In genomic region chr12:112381898-112382796, GRCh38 we compare ENCODE assay signal across 8 cellular contexts. TPM values are rescaled to one million over a fixed set of nuclear protein-coding genes. Genes with fewer than 3 reads are reported as not detected.
A peak's percentile ranks its signal among the peaks of the same experiment; 100 is the strongest.
DNase-seq lines count a peak whose midpoint lies in the region; ATAC-seq, FAIRE-seq and TF ChIP-seq lines count a peak whose summit lies in the region.

A gene with protein sequence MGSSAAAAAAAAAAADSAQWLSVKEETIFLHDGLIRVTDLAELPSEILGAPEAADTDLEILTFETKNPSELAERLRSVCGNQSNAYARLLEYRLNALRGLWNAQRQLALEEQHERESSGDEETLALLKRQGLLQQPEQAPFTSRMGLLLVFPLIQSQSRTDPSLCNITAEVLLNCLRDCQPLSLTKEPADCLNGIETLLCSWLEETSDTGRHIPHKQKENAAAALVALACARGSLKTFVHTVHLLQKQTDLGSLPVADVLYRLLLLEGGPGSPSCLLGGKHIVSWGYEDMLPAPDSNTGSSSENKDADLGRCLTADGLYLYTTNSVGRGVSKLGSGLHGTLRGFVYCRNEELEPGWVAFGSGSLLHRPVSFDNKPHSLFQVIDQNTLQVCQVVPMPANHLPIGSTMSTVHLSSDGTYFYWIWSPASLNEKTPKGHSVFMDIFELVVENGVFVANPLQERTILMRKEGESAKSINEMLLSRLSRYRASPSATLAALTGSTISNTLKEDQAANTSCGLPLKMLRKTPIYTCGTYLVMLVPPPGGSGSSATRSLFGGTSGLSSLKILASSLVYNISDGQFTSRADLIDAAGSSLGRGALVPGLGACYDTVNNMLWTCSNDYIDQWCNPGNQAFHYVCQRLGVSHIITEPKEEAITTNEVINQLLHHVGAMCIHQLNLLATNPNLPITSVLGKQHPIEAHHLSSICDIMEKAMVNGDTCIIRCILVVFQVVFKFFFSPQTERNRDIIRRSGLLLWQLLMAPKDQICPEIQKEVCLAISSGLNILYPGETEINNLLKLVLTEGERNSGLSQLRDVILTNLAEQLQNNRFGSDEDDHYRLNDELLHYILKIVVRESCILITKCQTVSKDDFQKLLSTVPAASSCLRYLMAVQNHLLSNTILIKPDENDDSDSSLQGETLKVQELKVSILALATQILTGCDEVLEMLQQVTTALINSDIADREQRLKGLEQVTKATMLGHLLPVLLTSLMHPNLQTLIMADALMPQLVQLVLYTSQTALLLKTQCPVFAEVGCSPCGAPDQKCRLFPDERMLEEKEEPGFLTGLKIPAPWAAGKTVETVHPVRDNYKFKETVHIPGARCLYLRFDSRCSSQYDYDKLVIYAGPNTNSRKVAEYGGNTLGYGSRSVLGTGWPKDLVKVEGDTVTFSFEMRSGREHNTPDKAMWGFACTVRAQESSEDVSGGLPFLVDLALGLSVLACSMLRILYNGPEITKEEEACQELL (N-terminal part only) (minus strand): TSS chr12:112382431. CDS start chr12:112382128, 303 bp downstream.

- TF ChIP-seq POLR2A in HepG2 (IDR thresholded peaks at IDR 0.05; ENCODE audit: insufficient read depth in 1 of 2, low read depth in 2 of 2, low read length in 2 of 2) = peak; percentile 63 to 96

- POLR2A ChIA-PET in HepG2 (lab: Yijun Ruan, JAX) = no interaction called here

- no peaks in the 10 kb centered on the region for H3K9me3 Mint-ChIP-seq in dendritic cell treated with granulocyte-macrophage colony-stimulating factor and Interleukin-4, amounts not matched to agents 40 ng/mL and 50 ng/mL, for 4 days

- H3K36me3 Mint-ChIP-seq in dendritic cell treated with granulocyte-macrophage colony-stimulating factor and Interleukin-4, amounts not matched to agents 40 ng/mL and 50 ng/mL, for 4 days (ENCODE audit: low read depth) = peaks cover 13% of the 10 kb centered on the region

- peaks cover 0 to 4% (median 0%) of the 10 kb centered on the region in 11 experiments; a peak in 1 of 22 replicates for H3K36me3 ChIP-seq in BLaER1 treated with 17β-estradiol and CSF1 and Interleukin-3, amounts not matched to agents 10 nM and 100 nM
- H3K36me3 ChIP-seq in HepG2 (replicated peaks in 1 of 2; ENCODE audit: control insufficient read depth in 1 of 2, insufficient read depth in 2 of 2, low read length in 2 of 2) = no peaks in the 10 kb centered on the region

- intact Hi-C loops in dendritic cell treated with granulocyte-macrophage colony-stimulating factor and Interleukin-4, amounts not matched to agents 40 ng/mL and 50 ng/mL, for 4 days (cut with micrococcal nuclease) = loop anchor here (10.0 kb wide), 2 partner anchors 87 to 367 kb away; partner anchors contain the start of genes ERP29 and TMEM116
- intact Hi-C loops in HepG2 (cut with micrococcal nuclease; ENCODE audit: unreplicated experiment) = loop anchor here (10.0 kb wide), 2 partner anchors 57 to 97 kb away; no protein-coding TSS in a partner anchor

- peak within 1 kb of the TSS; percentile 96 to 100 (median 98) for H3K4me3 ChIP-seq in BLaER1 treated with 17β-estradiol and CSF1 and Interleukin-3, amounts not matched to agents 10 nM and 100 nM
- peak within 1 kb of the TSS; percentile 80 to 90 (median 87) for H3K4me3 ChIP-seq in HepG2 (replicated peaks in 1 of 3; ENCODE audit: insufficient read depth in 1 of 3, low read depth in 2 of 3, low read length in 3 of 3)

- H3K4me3 Mint-ChIP-seq in dendritic cell treated with granulocyte-macrophage colony-stimulating factor and Interleukin-4, amounts not matched to agents 40 ng/mL and 50 ng/mL, for 4 days = peak within 1 kb of the TSS; percentile 92

- in situ Hi-C loops in HepG2 (cut with HindIII; ENCODE audit: extremely low pct_ligation_motif_present, low pct_unique_long_range_greater_than_20kb) = no loop called here

- H3K27me3 ChIP-seq in BLaER1 treated with 17β-estradiol and CSF1 and Interleukin-3, amounts not matched to agents 10 nM and 100 nM = no peaks in the 10 kb centered on the region
- no peaks in the 10 kb centered on the region; a peak in 1 of 5 replicates for H3K27me3 ChIP-seq in HepG2 (ENCODE audit: control insufficient read depth in 1 of 2, insufficient read depth in 2 of 2, low read length in 2 of 2)

- DNase-seq in NCI-H748 treated with DMSO at 0.1 percent for 48 hours (lab: John Stamatoyannopoulos, UW) = peak; percentile 73
- DNase-seq in activated CD4-positive, alpha-beta T cell treated with anti-CD3 and anti-CD28 coated beads, Interleukin-2, amount 50 U/mL, for 24 hours (ENCODE audit: low read depth in 1 of 2, low spot score in 1 of 2) = peak; percentile 81 to 87
- DNase-seq in HepG2 (ENCODE audit: low spot score) = peak; percentile 82
- peak; percentile 90 to 92 for DNase-seq in stimulated activated CD4-positive, alpha-beta T cell treated with anti-CD3 and anti-CD28 coated beads, Interleukin-2, amount 100 ng/mL, for 48 hours

- ATAC-seq in GM19351 (IDR thresholded peaks at IDR 0.05; ENCODE audit: unreplicated experiment) = peak; percentile 93
- ATAC-seq in HG03520 (IDR thresholded peaks at IDR 0.05; ENCODE audit: unreplicated experiment) = peak; percentile 85
- peak; percentile 96 for ATAC-seq in HepG2

- WGBS in HepG2 (ENCODE audit: low lambda C conversion rate) = 0% methylated on average over 3 of the region's 104 CpGs

- no peaks in the 10 kb centered on the region for H3K27me3 Mint-ChIP-seq in dendritic cell treated with granulocyte-macrophage colony-stimulating factor and Interleukin-4, amounts not matched to agents 40 ng/mL and 50 ng/mL, for 4 days

- H3K4me2 ChIP-seq in BLaER1 treated with 17β-estradiol and CSF1 and Interleukin-3, amounts not matched to agents 10 nM and 100 nM = peak within 1 kb of the TSS; percentile 77 to 98 (median 92)
- peak within 1 kb of the TSS; percentile 91 for H3K4me2 ChIP-seq in HepG2 (ENCODE audit: low read depth, low read length)

- peak within 1 kb of the TSS; percentile 87 for H2AFZ ChIP-seq in HepG2 (ENCODE audit: low read length)

- peaks cover 19 to 30% (median 28%) of the 10 kb centered on the region in 10 experiments for H3K4me1 ChIP-seq in BLaER1 treated with 17β-estradiol and CSF1 and Interleukin-3, amounts not matched to agents 10 nM and 100 nM
- peaks cover 30% of the 10 kb centered on the region for H3K4me1 ChIP-seq in HepG2 (ENCODE audit: insufficient read depth, low read length)

- CTCF ChIA-PET in HepG2 (lab: Yijun Ruan, JAX; ENCODE audit: low intra/inter-chr PET ratio, low total read pairs) = interaction anchor here (0.9 kb wide), 1 partner anchor 184 kb away, joined by 3 read pairs; no protein-coding TSS in a partner anchor

- H3K9me3 ChIP-seq in BLaER1 treated with 17β-estradiol and CSF1 and Interleukin-3, amounts not matched to agents 10 nM and 100 nM (replicated peaks in 1 of 11) = no peaks in the 10 kb centered on the region
- no peaks in the 10 kb centered on the region for H3K9me3 ChIP-seq in HepG2 (ENCODE audit: low read length)

- peak within 1 kb of the TSS; percentile 77 to 92 (median 90) for H3K27ac ChIP-seq in BLaER1 treated with 17β-estradiol and CSF1 and Interleukin-3, amounts not matched to agents 10 nM and 100 nM
- H3K27ac ChIP-seq in HepG2 (ENCODE audit: extremely low read length, insufficient read depth, low read length) = peak within 1 kb of the TSS; percentile 68

- peak within 1 kb of the TSS; percentile 87 to 96 (median 94) for H3K9ac ChIP-seq in BLaER1 treated with 17β-estradiol and CSF1 and Interleukin-3, amounts not matched to agents 10 nM and 100 nM
- peak within 1 kb of the TSS; percentile 82 for H3K9ac ChIP-seq in HepG2 (ENCODE audit: insufficient read depth, low read depth, low read length)

- no peak for TF ChIP-seq EP300 in HepG2 (IDR thresholded peaks at IDR 0.05; ENCODE audit: low read depth in 2 of 2, low read length in 2 of 2)
- TF ChIP-seq EP300 in HepG2 (CRISPR knock-in tag; IDR thresholded peaks at IDR 0.05; ENCODE audit: borderline replicate concordance) = no peak

- TF ChIP-seq CTCF in HepG2 (CRISPR knock-in tag; IDR thresholded peaks at IDR 0.05) = no peak

- TF ChIP-seq RAD21 in HepG2 (CRISPR knock-in tag; IDR thresholded peaks at IDR 0.05) = peak; percentile 11; the same call in 1 of the 2 replicates

- peak within 1 kb of the TSS; percentile 95 for H3K27ac Mint-ChIP-seq in dendritic cell treated with granulocyte-macrophage colony-stimulating factor and Interleukin-4, amounts not matched to agents 40 ng/mL and 50 ng/mL, for 4 days

- peak; percentile 39 for FAIRE-seq in HepG2 (lab: Jason Lieb, UNC)

- peaks cover 42% of the 10 kb centered on the region for H3K4me1 Mint-ChIP-seq in dendritic cell treated with granulocyte-macrophage colony-stimulating factor and Interleukin-4, amounts not matched to agents 40 ng/mL and 50 ng/mL, for 4 days (ENCODE audit: low read depth)

- peaks cover 8 to 38% (median 17%) of the 10 kb centered on the region in 11 experiments; a peak in 15 of 22 replicates for H4K20me1 ChIP-seq in BLaER1 treated with 17β-estradiol and CSF1 and Interleukin-3, amounts not matched to agents 10 nM and 100 nM
- peaks cover 8% of the 10 kb centered on the region; the same call in 1 of the 2 replicates for H4K20me1 ChIP-seq in HepG2 (ENCODE audit: insufficient read depth, low read length)

- H3K79me2 ChIP-seq in HepG2 (ENCODE audit: insufficient read depth, low read length) = peaks cover 30% of the 10 kb centered on the region

- no TSS peak for BruUV-seq in HepG2 (replicated peaks; lab: Mats Ljungman, UMichigan)

TF ChIP-seq in HepG2, 621 proteins besides CTCF, POLR2A, EP300 and RAD21 (continues in another document):
- 0 out of 2 replicates have a peak, but pooled peaks have one; percentile 70 for TF ChIP-seq ZNF546 (CRISPR knock-in tag; conservative IDR thresholded peaks at IDR 0.05)

RNA-seq across cellular contexts. Expression of the gene that starts here (rescaled TPM):
- total RNA-seq in HepG2 (2016; rRNA removed; fragmentation: Illumina TruSeq; extraction: Trizol) = 11.4 and 13.7 TPM in 2 replicates
- 11.3 and 14.3 TPM in 2 replicates for total RNA-seq in HepG2 (2016; cell fraction: cytosol; rRNA removed; fragmentation: Illumina TruSeq; extraction: Trizol; ENCODE audit: low read depth)
- 10.5 and 12.2 TPM in 2 replicates for total RNA-seq in HepG2 (2016; cell fraction: insoluble cytoplasmic fraction; rRNA removed; fragmentation: Illumina TruSeq; extraction: Trizol)
- 9.8 and 10.9 TPM in 2 replicates for total RNA-seq in HepG2 (2016; cell fraction: membrane; rRNA removed; fragmentation: Illumina TruSeq; extraction: Trizol)
- 25.6 and 28.3 TPM in 2 replicates for total RNA-seq in HepG2 (2016; cell fraction: nucleus; rRNA removed; fragmentation: Illumina TruSeq; extraction: Trizol)
- 8.0 and 9.0 TPM in 2 replicates for polyA plus RNA-seq in HepG2 (2011; rRNA removed)
- polyA plus RNA-seq in HepG2 (2011; cell fraction: cytosol; rRNA removed) = 2.9 and 3.0 TPM in 2 replicates
- polyA plus RNA-seq in HepG2 (2011; cell fraction: nucleus; rRNA removed) = 38.9 and 47.2 TPM in 2 replicates
- 14.6 and 17.7 TPM in 2 replicates for polyA plus RNA-seq in HepG2 (2012)
- polyA plus RNA-seq in HepG2 (2016; cell fraction: cytosol; fragmentation: Illumina TruSeq; extraction: Trizol; ENCODE audit: low read depth) = 0.88 and 1.8 TPM in 2 replicates
- 10.1 and 11.0 TPM in 2 replicates for polyA plus RNA-seq in HepG2 (2016; cell fraction: insoluble cytoplasmic fraction; fragmentation: Illumina TruSeq; extraction: Trizol; ENCODE audit: low read depth)
- 3.2 and 4.0 TPM in 2 replicates for polyA plus RNA-seq in HepG2 (2016; cell fraction: membrane; fragmentation: Illumina TruSeq; extraction: Trizol; ENCODE audit: low read depth)
- polyA plus RNA-seq in HepG2 (2016; cell fraction: nucleus; fragmentation: Illumina TruSeq; extraction: Trizol; ENCODE audit: insufficient read depth, low read depth) = 60.5 and 66.6 TPM in 2 replicates
- polyA minus RNA-seq in HepG2 (2011; rRNA and poly(A)+ RNA removed; ENCODE audit: low replicate concordance) = 23.1 and 24.7 TPM in 2 replicates
- polyA minus RNA-seq in HepG2 (2011; cell fraction: cytosol; rRNA and poly(A)+ RNA removed) = 11.1 and 16.9 TPM in 2 replicates
- polyA minus RNA-seq in HepG2 (2011; cell fraction: nucleus; rRNA and poly(A)+ RNA removed) = 62.1 and 75.8 TPM in 2 replicates

Comparison
In these comparisons a context has a peak if more than half of its experiments do, and no peak if none do; other contexts are left out.
1. Peak in every context shown above with its lines: DNase-seq, ATAC-seq, H3K4me3 ChIP-seq and H3K27ac ChIP-seq.